In the genomic region with DNA sequence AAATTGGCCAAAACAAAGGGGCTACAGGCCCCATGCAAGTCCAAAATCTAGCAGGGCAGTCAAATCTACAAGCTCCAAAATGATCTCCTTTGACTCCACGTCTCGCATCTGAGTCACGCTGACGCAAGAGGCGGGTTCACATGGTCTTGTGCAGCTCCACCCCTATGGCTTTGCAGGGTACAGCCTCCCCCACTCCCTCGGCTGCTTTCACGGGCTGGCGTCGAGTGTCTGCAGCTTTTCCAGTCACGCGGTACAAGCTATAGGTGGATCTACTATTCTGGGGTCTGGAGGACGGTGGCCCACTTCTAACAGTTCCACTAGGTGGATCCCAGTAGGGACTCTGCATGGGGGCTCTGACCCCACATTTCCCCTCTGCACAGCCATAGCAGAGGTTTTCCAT, we compare ENCODE assay signal across 28 cellular contexts.
"Had no signal": no experiment of that assay in that cellular context is flagged by ENCODE, and none has a peak within 500 bp of the region (broad histone marks: within the 10 kb centered on the region; RNA-seq: fewer than 3 reads in every experiment).

No MANE protein-coding gene starts in this region.

- H3K27ac ChIP-seq: colonic mucosa, coronary artery, dorsolateral prefrontal cortex, epithelial cell of prostate, esophagus muscularis mucosa, esophagus squamous epithelium, foreskin keratinocyte, gastrocnemius medialis, gastroesophageal sphincter, heart left ventricle, heart right ventricle had no signal

- H3K36me3 ChIP-seq: colonic mucosa, esophagus muscularis mucosa, esophagus squamous epithelium, gastrocnemius medialis, gastroesophageal sphincter, heart left ventricle, heart right ventricle had no signal

- H3K4me1 Mint-ChIP-seq: endodermal cell had no signal

- FAIRE-seq: colon, endometrium, endothelial cell of umbilical vein, frontal cortex had no signal

- H3K27me3 Mint-ChIP-seq: dendritic cell treated with granulocyte-macrophage colony-stimulating factor and Interleukin-4, amounts not matched to agents 40 ng/mL and 50 ng/mL, for 4 days; effector memory CD8-positive, alpha-beta T cell had no signal

- H3K4me3 Mint-ChIP-seq: dendritic cell treated with granulocyte-macrophage colony-stimulating factor and Interleukin-4, amounts not matched to agents 40 ng/mL and 50 ng/mL, for 4 days; effector memory CD8-positive, alpha-beta T cell; endodermal cell had no signal

- H3K4me3 ChIP-seq: colonic mucosa, coronary artery, dorsolateral prefrontal cortex, esophagus muscularis mucosa, esophagus squamous epithelium, gastrocnemius medialis, gastroesophageal sphincter, heart left ventricle, heart right ventricle had no signal

- H3K4me1 ChIP-seq: colonic mucosa, esophagus muscularis mucosa, esophagus squamous epithelium, foreskin keratinocyte, gastrocnemius medialis, gastroesophageal sphincter, heart left ventricle, heart right ventricle had no signal

- H3K9me3 ChIP-seq: colonic mucosa, gastrocnemius medialis had no signal

- DNase-seq: colonic mucosa; cortex of kidney; dermis blood vessel endothelial cell; dorsolateral prefrontal cortex; effector CD4-positive, alpha-beta T cell; effector CD8-positive, alpha-beta T cell; effector memory CD4-positive, alpha-beta T cell; effector memory CD8-positive, alpha-beta T cell; endodermal cell; erythroblast; esophagus squamous epithelium; foreskin fibroblast; foreskin keratinocyte; foreskin melanocyte; gastrocnemius medialis; glutamatergic neuron; head of caudate nucleus; heart left ventricle; heart right ventricle had no signal

- H3K27ac Mint-ChIP-seq: dendritic cell treated with granulocyte-macrophage colony-stimulating factor and Interleukin-4, amounts not matched to agents 40 ng/mL and 50 ng/mL, for 4 days; effector memory CD8-positive, alpha-beta T cell; endodermal cell had no signal

- H3K27me3 ChIP-seq: colonic mucosa, dorsolateral prefrontal cortex, esophagus muscularis mucosa, esophagus squamous epithelium, foreskin keratinocyte, gastrocnemius medialis, gastroesophageal sphincter, heart left ventricle, heart right ventricle had no signal
